In the genomic region with DNA sequence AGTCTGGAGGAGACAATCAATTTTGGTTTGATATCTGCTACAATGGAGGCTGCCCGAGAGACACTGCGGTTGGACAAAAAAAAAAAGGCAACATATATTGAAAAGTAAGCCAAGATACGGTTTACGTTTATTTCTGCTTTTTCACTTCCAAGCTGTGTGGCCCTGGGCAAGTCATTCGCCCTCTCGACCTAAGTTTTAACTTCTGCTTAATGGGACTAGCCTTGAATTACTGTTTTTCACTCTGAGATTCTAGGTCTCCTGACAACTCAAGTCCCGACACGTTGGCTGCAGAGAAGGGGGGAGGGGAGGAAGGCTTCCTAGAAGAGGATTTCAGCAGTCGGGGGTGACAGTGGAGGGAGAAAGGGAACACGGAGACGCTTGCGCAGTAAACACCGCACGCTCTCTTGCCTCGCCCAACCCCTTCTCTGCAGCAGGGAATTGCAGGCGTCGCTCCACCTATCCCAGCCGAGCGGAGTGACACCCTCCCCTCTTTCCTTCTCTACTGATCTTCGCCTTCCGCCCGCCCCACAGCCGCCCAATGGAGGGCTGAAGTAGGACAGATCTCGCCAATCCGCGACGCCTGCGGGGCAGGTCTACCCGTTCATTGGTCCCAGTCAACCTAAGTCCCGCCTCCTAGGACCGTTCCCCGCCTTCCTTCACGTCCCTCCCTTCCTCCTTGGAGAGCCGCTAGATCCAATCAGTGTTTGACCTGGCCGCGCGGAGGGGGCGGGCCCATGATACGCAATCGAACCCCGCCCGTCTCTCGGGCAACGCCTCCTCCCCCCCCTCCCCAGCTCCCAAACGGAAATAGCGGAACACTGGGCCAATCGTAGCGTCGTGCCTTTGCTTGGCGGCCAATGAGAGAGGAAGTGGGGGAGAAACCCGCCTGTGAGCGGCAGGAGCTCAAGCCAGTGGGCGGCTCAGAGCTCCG, we compare ENCODE assay signal across 1 cellular context.
TF ChIP-seq lines count a peak whose summit lies in the region.

No MANE protein-coding gene starts in this region.

TF ChIP-seq in HepG2, 621 proteins besides CTCF, POLR2A, EP300 and RAD21 (continued from another document and continues in another):
- TF ChIP-seq, protein P1, sequence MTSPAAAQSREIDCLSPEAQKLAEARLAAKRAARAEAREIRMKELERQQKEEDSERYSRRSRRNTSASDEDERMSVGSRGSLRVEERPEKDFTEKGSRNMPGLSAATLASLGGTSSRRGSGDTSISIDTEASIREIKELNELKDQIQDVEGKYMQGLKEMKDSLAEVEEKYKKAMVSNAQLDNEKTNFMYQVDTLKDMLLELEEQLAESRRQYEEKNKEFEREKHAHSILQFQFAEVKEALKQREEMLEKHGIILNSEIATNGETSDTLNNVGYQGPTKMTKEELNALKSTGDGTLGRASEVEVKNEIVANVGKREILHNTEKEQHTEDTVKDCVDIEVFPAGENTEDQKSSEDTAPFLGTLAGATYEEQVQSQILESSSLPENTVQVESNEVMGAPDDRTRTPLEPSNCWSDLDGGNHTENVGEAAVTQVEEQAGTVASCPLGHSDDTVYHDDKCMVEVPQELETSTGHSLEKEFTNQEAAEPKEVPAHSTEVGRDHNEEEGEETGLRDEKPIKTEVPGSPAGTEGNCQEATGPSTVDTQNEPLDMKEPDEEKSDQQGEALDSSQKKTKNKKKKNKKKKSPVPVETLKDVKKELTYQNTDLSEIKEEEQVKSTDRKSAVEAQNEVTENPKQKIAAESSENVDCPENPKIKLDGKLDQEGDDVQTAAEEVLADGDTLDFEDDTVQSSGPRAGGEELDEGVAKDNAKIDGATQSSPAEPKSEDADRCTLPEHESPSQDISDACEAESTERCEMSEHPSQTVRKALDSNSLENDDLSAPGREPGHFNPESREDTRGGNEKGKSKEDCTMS (CRISPR knock-in tag; conservative IDR thresholded peaks at IDR 0.05) = no peak
- TF ChIP-seq, protein P2, sequence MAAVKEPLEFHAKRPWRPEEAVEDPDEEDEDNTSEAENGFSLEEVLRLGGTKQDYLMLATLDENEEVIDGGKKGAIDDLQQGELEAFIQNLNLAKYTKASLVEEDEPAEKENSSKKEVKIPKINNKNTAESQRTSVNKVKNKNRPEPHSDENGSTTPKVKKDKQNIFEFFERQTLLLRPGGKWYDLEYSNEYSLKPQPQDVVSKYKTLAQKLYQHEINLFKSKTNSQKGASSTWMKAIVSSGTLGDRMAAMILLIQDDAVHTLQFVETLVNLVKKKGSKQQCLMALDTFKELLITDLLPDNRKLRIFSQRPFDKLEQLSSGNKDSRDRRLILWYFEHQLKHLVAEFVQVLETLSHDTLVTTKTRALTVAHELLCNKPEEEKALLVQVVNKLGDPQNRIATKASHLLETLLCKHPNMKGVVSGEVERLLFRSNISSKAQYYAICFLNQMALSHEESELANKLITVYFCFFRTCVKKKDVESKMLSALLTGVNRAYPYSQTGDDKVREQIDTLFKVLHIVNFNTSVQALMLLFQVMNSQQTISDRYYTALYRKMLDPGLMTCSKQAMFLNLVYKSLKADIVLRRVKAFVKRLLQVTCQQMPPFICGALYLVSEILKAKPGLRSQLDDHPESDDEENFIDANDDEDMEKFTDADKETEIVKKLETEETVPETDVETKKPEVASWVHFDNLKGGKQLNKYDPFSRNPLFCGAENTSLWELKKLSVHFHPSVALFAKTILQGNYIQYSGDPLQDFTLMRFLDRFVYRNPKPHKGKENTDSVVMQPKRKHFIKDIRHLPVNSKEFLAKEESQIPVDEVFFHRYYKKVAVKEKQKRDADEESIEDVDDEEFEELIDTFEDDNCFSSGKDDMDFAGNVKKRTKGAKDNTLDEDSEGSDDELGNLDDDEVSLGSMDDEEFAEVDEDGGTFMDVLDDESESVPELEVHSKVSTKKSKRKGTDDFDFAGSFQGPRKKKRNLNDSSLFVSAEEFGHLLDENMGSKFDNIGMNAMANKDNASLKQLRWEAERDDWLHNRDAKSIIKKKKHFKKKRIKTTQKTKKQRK (IDR thresholded peaks at IDR 0.05; ENCODE audit: low read length) = peak; percentile 66; the same call in 1 of the 2 replicates
- TF ChIP-seq CSRNP1 (CRISPR knock-in tag; IDR thresholded peaks at IDR 0.05) = peak; percentile 66; the same call in 1 of the 2 replicates
- TF ChIP-seq CHD2 (IDR thresholded peaks at IDR 0.05; ENCODE audit: low read depth, low read length) = peak; percentile 13; the same call in 1 of the 2 replicates
- TF ChIP-seq RFX1 (IDR thresholded peaks at IDR 0.05) = peak; percentile 73; the same call in 1 of the 2 replicates
- peak; percentile 69; the same call in 1 of the 2 replicates for TF ChIP-seq FOXK2 (IDR thresholded peaks at IDR 0.05)
- TF ChIP-seq SP5 (CRISPR knock-in tag; IDR thresholded peaks at IDR 0.05; ENCODE audit: borderline replicate concordance, low read depth) = peak; percentile 61; the same call in 1 of the 2 replicates
- TF ChIP-seq DMAP1 (CRISPR knock-in tag; IDR thresholded peaks at IDR 0.05) = 0 out of 2 replicates have a peak, but pooled peaks have one; percentile 16
- TF ChIP-seq, protein P3, sequence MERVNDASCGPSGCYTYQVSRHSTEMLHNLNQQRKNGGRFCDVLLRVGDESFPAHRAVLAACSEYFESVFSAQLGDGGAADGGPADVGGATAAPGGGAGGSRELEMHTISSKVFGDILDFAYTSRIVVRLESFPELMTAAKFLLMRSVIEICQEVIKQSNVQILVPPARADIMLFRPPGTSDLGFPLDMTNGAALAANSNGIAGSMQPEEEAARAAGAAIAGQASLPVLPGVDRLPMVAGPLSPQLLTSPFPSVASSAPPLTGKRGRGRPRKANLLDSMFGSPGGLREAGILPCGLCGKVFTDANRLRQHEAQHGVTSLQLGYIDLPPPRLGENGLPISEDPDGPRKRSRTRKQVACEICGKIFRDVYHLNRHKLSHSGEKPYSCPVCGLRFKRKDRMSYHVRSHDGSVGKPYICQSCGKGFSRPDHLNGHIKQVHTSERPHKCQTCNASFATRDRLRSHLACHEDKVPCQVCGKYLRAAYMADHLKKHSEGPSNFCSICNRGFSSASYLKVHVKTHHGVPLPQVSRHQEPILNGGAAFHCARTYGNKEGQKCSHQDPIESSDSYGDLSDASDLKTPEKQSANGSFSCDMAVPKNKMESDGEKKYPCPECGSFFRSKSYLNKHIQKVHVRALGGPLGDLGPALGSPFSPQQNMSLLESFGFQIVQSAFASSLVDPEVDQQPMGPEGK (CRISPR knock-in tag; IDR thresholded peaks at IDR 0.05) = peak; percentile 32; the same call in 1 of the 2 replicates
- TF ChIP-seq ELF1 (CRISPR knock-in tag; IDR thresholded peaks at IDR 0.05) = peak; percentile 77
- TF ChIP-seq FOXO1 (CRISPR knock-in tag; IDR thresholded peaks at IDR 0.05) = peak; percentile 64; the same call in 1 of the 2 replicates
- no peak for TF ChIP-seq ZNF777 (CRISPR knock-in tag; IDR thresholded peaks at IDR 0.05)
- peak; percentile 48; the same call in 1 of the 2 replicates for TF ChIP-seq ZNF747 (CRISPR knock-in tag; IDR thresholded peaks at IDR 0.05; ENCODE audit: borderline replicate concordance)
- 0 out of 2 replicates have a peak, but pooled peaks have one; percentile 31 for TF ChIP-seq SIN3A (IDR thresholded peaks at IDR 0.05; ENCODE audit: borderline replicate concordance, low read depth, low read length)
- TF ChIP-seq ZFX (CRISPR knock-in tag; IDR thresholded peaks at IDR 0.05; ENCODE audit: low read depth) = peak; percentile 37; the same call in 1 of the 2 replicates
- no peak for TF ChIP-seq PITX1 (CRISPR knock-in tag; IDR thresholded peaks at IDR 0.05)
- TF ChIP-seq RFXAP (CRISPR knock-in tag; IDR thresholded peaks at IDR 0.05; ENCODE audit: borderline replicate concordance) = 0 out of 2 replicates have a peak, but pooled peaks have one; percentile 39
- TF ChIP-seq ERF (CRISPR knock-in tag; IDR thresholded peaks at IDR 0.05) = peak; percentile 37; the same call in 1 of the 2 replicates
- TF ChIP-seq SAP130 (CRISPR knock-in tag; IDR thresholded peaks at IDR 0.05; ENCODE audit: low read depth) = peak; percentile 83
- TF ChIP-seq SALL1 (CRISPR knock-in tag; IDR thresholded peaks at IDR 0.05) = peak; percentile 45
- TF ChIP-seq ZNF772 (CRISPR knock-in tag; IDR thresholded peaks at IDR 0.05) = peak; percentile 50; the same call in 1 of the 2 replicates
- 0 out of 2 replicates have a peak, but pooled peaks have one; percentile 55 for TF ChIP-seq PCBP1 (IDR thresholded peaks at IDR 0.05; ENCODE audit: borderline replicate concordance, low read depth, low read length)
- peak; percentile 78 for TF ChIP-seq POLR2AphosphoS5 (IDR thresholded peaks at IDR 0.05; ENCODE audit: low read depth, low read length)
- no peak for TF ChIP-seq ZNF558 (CRISPR knock-in tag; IDR thresholded peaks at IDR 0.05; ENCODE audit: borderline replicate concordance)
- peak; percentile 34; the same call in 1 of the 2 replicates for TF ChIP-seq GATAD2A (CRISPR knock-in tag; IDR thresholded peaks at IDR 0.05)
- no peak for TF ChIP-seq HBP1 (CRISPR knock-in tag; IDR thresholded peaks at IDR 0.05; ENCODE audit: low read depth)
- TF ChIP-seq KLF16 (CRISPR knock-in tag; IDR thresholded peaks at IDR 0.05) = 0 out of 4 replicates have a peak, but pooled peaks of 1 of the 2 experiments have one; percentile 31
- no peak; the same call in 1 of the 2 replicates for TF ChIP-seq GLI4 (CRISPR knock-in tag; IDR thresholded peaks at IDR 0.05; ENCODE audit: borderline replicate concordance)
- peak; percentile 19; the same call in 1 of the 2 replicates for TF ChIP-seq BATF2 (CRISPR knock-in tag; IDR thresholded peaks at IDR 0.05)
- TF ChIP-seq POLR2G (IDR thresholded peaks at IDR 0.05; ENCODE audit: low read depth, low read length) = peak; percentile 84
- peak; percentile 65; the same call in 1 of the 2 replicates for TF ChIP-seq MAX (IDR thresholded peaks at IDR 0.05)
- peak; percentile 93 for TF ChIP-seq PBX2 (CRISPR knock-in tag; IDR thresholded peaks at IDR 0.05)
- peak; percentile 92 for TF ChIP-seq HNRNPLL (IDR thresholded peaks at IDR 0.05; ENCODE audit: low read depth, low read length, poor library complexity, severe bottlenecking)
- peak; percentile 82 for TF ChIP-seq CREB1 (IDR thresholded peaks at IDR 0.05)
- TF ChIP-seq CREB1 (CRISPR knock-in tag; IDR thresholded peaks at IDR 0.05) = peak; percentile 94
- TF ChIP-seq, protein P4, sequence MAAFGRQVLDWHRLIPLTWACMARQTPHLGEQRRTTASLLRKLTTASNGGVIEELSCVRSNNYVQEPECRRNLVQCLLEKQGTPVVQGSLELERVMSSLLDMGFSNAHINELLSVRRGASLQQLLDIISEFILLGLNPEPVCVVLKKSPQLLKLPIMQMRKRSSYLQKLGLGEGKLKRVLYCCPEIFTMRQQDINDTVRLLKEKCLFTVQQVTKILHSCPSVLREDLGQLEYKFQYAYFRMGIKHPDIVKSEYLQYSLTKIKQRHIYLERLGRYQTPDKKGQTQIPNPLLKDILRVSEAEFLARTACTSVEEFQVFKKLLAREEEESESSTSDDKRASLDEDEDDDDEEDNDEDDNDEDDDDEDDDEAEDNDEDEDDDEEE (CRISPR knock-in tag; IDR thresholded peaks at IDR 0.05) = no peak
- TF ChIP-seq SP2 (CRISPR knock-in tag; IDR thresholded peaks at IDR 0.05) = peak; percentile 93
- 0 out of 2 replicates have a peak, but pooled peaks have one; percentile 33 for TF ChIP-seq MEIS1 (CRISPR knock-in tag; IDR thresholded peaks at IDR 0.05; ENCODE audit: borderline replicate concordance)
- TF ChIP-seq GMEB1 (CRISPR knock-in tag; IDR thresholded peaks at IDR 0.05; ENCODE audit: borderline replicate concordance) = peak; percentile 45; the same call in 1 of the 2 replicates
- TF ChIP-seq NFE2L1 (CRISPR knock-in tag; IDR thresholded peaks at IDR 0.05; ENCODE audit: borderline replicate concordance) = no peak
- no peak for TF ChIP-seq SRSF1 (optimal IDR thresholded peaks at IDR 0.05; ENCODE audit: low read depth, low read length)
